Comparison of ENCODE assay signal across 1 cellular context in the genomic region with DNA sequence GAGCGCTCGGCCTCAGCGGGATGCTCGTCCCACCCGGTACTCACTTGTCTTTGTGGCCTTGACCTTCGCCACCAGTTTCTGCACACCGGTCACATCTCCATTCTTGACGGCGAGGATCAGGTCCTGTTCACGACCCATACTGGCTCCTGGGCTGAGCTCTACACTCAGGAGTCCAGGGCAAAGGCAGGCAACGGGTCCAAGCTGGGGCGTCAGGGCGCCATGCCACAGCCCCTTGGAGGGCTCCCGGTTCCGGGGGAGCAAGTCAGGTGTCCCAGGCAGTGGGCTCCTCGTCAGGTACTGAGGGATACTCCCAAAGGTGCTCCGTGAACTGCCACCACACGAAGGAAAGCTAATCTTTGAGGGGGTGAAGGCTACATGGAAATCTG.
TF ChIP-seq lines count a peak whose summit lies in the region.

No MANE protein-coding gene starts in this region.

TF ChIP-seq in neural cell, 6 proteins besides CTCF, POLR2A, EP300 and RAD21:
- TF ChIP-seq MXI1 (conservative IDR thresholded peaks at IDR 0.05; ENCODE audit: poor library complexity, severe bottlenecking) (no peak), SMC3 (conservative IDR thresholded peaks at IDR 0.05; ENCODE audit: poor library complexity) (no peak), TAF1 (IDR thresholded peaks at IDR 0.05; ENCODE audit: low read depth) (no peak), EZH2 (IDR thresholded peaks at IDR 0.05; ENCODE audit: borderline replicate concordance, insufficient read depth, low read length, poor library complexity, severe bottlenecking) (no peak)
- TF ChIP-seq, protein P1, sequence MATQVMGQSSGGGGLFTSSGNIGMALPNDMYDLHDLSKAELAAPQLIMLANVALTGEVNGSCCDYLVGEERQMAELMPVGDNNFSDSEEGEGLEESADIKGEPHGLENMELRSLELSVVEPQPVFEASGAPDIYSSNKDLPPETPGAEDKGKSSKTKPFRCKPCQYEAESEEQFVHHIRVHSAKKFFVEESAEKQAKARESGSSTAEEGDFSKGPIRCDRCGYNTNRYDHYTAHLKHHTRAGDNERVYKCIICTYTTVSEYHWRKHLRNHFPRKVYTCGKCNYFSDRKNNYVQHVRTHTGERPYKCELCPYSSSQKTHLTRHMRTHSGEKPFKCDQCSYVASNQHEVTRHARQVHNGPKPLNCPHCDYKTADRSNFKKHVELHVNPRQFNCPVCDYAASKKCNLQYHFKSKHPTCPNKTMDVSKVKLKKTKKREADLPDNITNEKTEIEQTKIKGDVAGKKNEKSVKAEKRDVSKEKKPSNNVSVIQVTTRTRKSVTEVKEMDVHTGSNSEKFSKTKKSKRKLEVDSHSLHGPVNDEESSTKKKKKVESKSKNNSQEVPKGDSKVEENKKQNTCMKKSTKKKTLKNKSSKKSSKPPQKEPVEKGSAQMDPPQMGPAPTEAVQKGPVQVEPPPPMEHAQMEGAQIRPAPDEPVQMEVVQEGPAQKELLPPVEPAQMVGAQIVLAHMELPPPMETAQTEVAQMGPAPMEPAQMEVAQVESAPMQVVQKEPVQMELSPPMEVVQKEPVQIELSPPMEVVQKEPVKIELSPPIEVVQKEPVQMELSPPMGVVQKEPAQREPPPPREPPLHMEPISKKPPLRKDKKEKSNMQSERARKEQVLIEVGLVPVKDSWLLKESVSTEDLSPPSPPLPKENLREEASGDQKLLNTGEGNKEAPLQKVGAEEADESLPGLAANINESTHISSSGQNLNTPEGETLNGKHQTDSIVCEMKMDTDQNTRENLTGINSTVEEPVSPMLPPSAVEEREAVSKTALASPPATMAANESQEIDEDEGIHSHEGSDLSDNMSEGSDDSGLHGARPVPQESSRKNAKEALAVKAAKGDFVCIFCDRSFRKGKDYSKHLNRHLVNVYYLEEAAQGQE (IDR thresholded peaks at IDR 0.05; ENCODE audit: borderline replicate concordance) = no peak
